8 cellular contexts compared by ENCODE assay signal in the genomic region with DNA sequence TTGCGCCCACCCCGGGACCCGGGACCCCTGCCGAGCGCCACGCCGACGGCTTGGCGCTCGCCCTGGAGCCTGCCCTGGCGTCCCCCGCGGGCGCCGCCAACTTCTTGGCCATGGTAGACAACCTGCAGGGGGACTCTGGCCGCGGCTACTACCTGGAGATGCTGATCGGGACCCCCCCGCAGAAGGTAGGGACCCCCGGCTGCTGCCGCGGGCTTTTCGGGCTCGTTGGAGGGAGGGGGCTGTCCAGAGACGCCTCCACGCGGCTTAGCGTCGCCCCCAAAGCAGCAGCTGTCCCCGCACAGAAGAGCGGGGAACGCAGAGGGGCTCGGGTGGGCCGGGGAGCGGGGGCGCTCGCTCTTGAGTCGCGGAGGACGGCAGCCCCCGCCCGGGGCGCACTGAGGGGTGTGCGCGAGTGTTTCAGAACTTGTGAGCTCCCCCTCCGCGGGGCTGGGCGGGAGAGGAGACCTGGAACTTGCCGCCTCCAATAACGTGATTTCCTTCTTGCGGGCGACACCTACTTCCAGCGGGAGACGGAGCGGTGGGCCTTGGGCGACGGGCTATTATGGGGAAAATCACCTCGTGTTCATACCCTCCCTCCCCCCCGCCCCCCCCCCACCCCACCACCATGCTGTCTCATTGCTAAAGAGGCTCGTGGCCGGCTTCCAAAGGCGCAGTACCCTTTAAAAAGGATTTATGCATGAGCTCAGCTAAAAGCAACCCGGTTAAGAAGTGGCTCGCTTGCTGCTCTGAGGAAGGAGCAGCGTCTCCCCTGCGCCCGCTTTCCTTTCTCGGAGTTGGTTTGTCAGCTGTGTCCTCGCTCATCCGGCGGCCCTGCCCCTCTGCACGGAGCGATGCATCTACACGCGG. TPM values are rescaled to one million over a fixed set of nuclear protein-coding genes. Genes with fewer than 3 reads are reported as not detected.
DNase-seq lines count a peak whose midpoint lies in the region; ATAC-seq and TF ChIP-seq lines count a peak whose summit lies in the region.

No MANE protein-coding gene starts in this region.

- H3K4me1 Mint-ChIP-seq in Calu3 (ENCODE audit: low read depth, unreplicated experiment): peaks cover 23% of the 10 kb centered on the region
- H3K4me1 Mint-ChIP-seq in neural crest cell: peaks cover 47% of the 10 kb centered on the region

- H3K36me3 Mint-ChIP-seq in Calu3 (ENCODE audit: insufficient read depth, unreplicated experiment) (peaks cover 19% of the 10 kb centered on the region), neural crest cell (ENCODE audit: low read depth) (no peaks in the 10 kb centered on the region)

- BruUV-seq in Calu3 (replicated peaks; lab: Mats Ljungman, UMichigan): no TSS peak

- no peak for TF ChIP-seq CTCF in Calu3 (IDR thresholded peaks at IDR 0.05; ENCODE audit: unreplicated experiment)
- peak; percentile 15 for TF ChIP-seq CTCF in neural crest cell (conservative IDR thresholded peaks at IDR 0.05)

- peak; percentile 26 for DNase-seq in Calu3
- peak; percentile 17 to 28 for DNase-seq in Kasumi-1 (lab: John Stamatoyannopoulos, UW)
- DNase-seq in activated T-cell treated with anti-CD3 and anti-CD28 coated beads, Interleukin-2, amount 50 U/mL, for 48 hours: peak; percentile 20 to 26
- peak; percentile 72 for DNase-seq in glomerular visceral epithelial cell (ENCODE audit: extremely low spot score)
- DNase-seq in neural crest cell (ENCODE audit: low read depth, low spot score): peak; percentile 37
- no peak for DNase-seq in GDM1 (lab: John Stamatoyannopoulos, UW)
- DNase-seq in SIG-M5 treated with dmso at 0.1 percent for 504 hours (lab: John Stamatoyannopoulos, UW; ENCODE audit: unreplicated experiment): no peak

- H3K27me3 Mint-ChIP-seq in Calu3 (ENCODE audit: unreplicated experiment) (no peaks in the 10 kb centered on the region), neural crest cell (ENCODE audit: low read depth) (peaks cover 39% of the 10 kb centered on the region)

- ATAC-seq in GM18873 (IDR thresholded peaks at IDR 0.05; ENCODE audit: low FRiP score, unreplicated experiment): no peak

- no peaks in the 10 kb centered on the region for H3K9me3 Mint-ChIP-seq in Calu3 (ENCODE audit: low read depth, unreplicated experiment)
- no peaks in the 10 kb centered on the region for H3K9me3 Mint-ChIP-seq in neural crest cell

- H3K27ac Mint-ChIP-seq in Calu3 (ENCODE audit: unreplicated experiment) (peak overlapping the region; percentile 60), neural crest cell (ENCODE audit: unreplicated experiment) (peak overlapping the region; percentile 55)

- intact Hi-C loops in Calu3 (cut with micrococcal nuclease; ENCODE audit: unreplicated experiment): no loop called here

- CTCF ChIA-PET in Calu3 (lab: Charles Lee): interaction anchor here (0.5 to 0.7 kb wide), 3 partner anchors 30 to 75 kb away, joined by 3 to 7 read pairs (median 4); no protein-coding TSS in a partner anchor

- H3K4me3 Mint-ChIP-seq in Calu3 (ENCODE audit: low read depth, unreplicated experiment) (peak overlapping the region; percentile 75), neural crest cell (peak overlapping the region; percentile 94)

RNA-seq across cellular contexts. Expression of gene BACE2, which starts 0.7 kb away (rescaled TPM):
- 52.3 and 59.0 TPM in 2 replicates for total RNA-seq in Calu3 (2022)
- 16.9 and 17.4 TPM in 2 replicates for total RNA-seq in neural crest cell

Comparison
In these comparisons a context has a peak if more than half of its experiments do, and no peak if none do; other contexts are left out.
1. DNase-seq: peak in Calu3 (single experiment), Kasumi-1 (2 of 2), activated T-cell treated with anti-CD3 and anti-CD28 coated beads, Interleukin-2, amount 50 U/mL, for 48 hours (2 of 2), glomerular visceral epithelial cell (single experiment) and neural crest cell (single experiment); none in GDM1 (single experiment) and SIG-M5 treated with dmso at 0.1 percent for 504 hours (single experiment).